Comparison of ENCODE assay signal across 8 cellular contexts in genomic region chr4:174423257-174423944, GRCh38.
A peak's percentile ranks its signal among the peaks of the same experiment; 100 is the strongest.
DNase-seq lines count a peak whose midpoint lies in the region; ATAC-seq and TF ChIP-seq lines count a peak whose summit lies in the region.

No MANE protein-coding gene starts in this region.

- BruUV-seq in IMR-90 (replicated peaks; lab: Mats Ljungman, UMichigan), result no TSS peak

- H2BK120ac ChIP-seq in IMR-90 (ENCODE audit: low read depth, low read length), result no peak overlapping the region
- no peak overlapping the region for H2BK120ac ChIP-seq in neuronal stem cell (ENCODE audit: low read depth, low read length)

- H3K4me1 Mint-ChIP-seq in activated naive CD8-positive, alpha-beta T cell treated with anti-CD3 and anti-CD28 coated beads, Interleukin-2, amount 10 ng/mL, durations not matched to agents 7 days and 5 days, result peaks cover 23% of the 10 kb centered on the region

- no peak overlapping the region for H3K27ac ChIP-seq in IMR-90 (ENCODE audit: insufficient read depth, low read length)
- H3K27ac ChIP-seq in lower lobe of right lung, result no peak overlapping the region
- no peak overlapping the region for H3K27ac ChIP-seq in neuronal stem cell (replicated peaks; ENCODE audit: low read length)

- H3K27ac Mint-ChIP-seq in activated naive CD8-positive, alpha-beta T cell treated with anti-CD3 and anti-CD28 coated beads, Interleukin-2, amount 10 ng/mL, durations not matched to agents 7 days and 5 days, result no peak overlapping the region

- no peak overlapping the region for H4K91ac ChIP-seq in IMR-90 (ENCODE audit: insufficient read depth, low read depth, low read length)
- no peak overlapping the region for H4K91ac ChIP-seq in neuronal stem cell (ENCODE audit: low read depth, low read length, poor library complexity)

- H3K4me2 ChIP-seq in IMR-90 (ENCODE audit: low read depth, low read length) (no peak overlapping the region), neuronal stem cell (ENCODE audit: insufficient read depth, low read length, poor library complexity, severe bottlenecking) (no peak overlapping the region)

- H3K4ac ChIP-seq in IMR-90 (ENCODE audit: low read depth, low read length), result no peak overlapping the region
- no peak overlapping the region for H3K4ac ChIP-seq in neuronal stem cell (ENCODE audit: low read length)

- DNase-seq in CD1c-positive myeloid dendritic cell (ENCODE audit: extremely low spot score), result peak; percentile 79
- peak; percentile 5 for DNase-seq in IMR-90
- no peak for DNase-seq in activated naive CD8-positive, alpha-beta T cell treated with anti-CD3 and anti-CD28 coated beads, Interleukin-2, amount 10 ng/mL, durations not matched to agents 7 days and 5 days
- no peak for DNase-seq in lower lobe of right lung
- DNase-seq in sciatic nerve (ENCODE audit: low spot score), result no peak
- no peak for DNase-seq in GOT3 (lab: John Stamatoyannopoulos, UW)
- DNase-seq in neuronal stem cell (ENCODE audit: low spot score), result no peak

- H2AK9ac ChIP-seq in IMR-90 (replicated peaks; ENCODE audit: low read depth, low read length, poor library complexity), result no peak overlapping the region

- no peak overlapping the region for H3K9ac ChIP-seq in IMR-90 (ENCODE audit: low read depth, low read length)
- H3K9ac ChIP-seq in neuronal stem cell (ENCODE audit: low read depth, low read length, poor library complexity), result no peak overlapping the region

- no peak overlapping the region for H3K14ac ChIP-seq in IMR-90 (replicated peaks; ENCODE audit: low read depth, low read length)
- H3K14ac ChIP-seq in neuronal stem cell (ENCODE audit: low read length), result no peak overlapping the region

- H3K4me1 ChIP-seq in IMR-90 (ENCODE audit: control insufficient read depth, insufficient read depth, low read length), result no peaks in the 10 kb centered on the region
- H3K4me1 ChIP-seq in lower lobe of right lung, result peaks cover 15% of the 10 kb centered on the region
- no peaks in the 10 kb centered on the region for H3K4me1 ChIP-seq in neuronal stem cell (ENCODE audit: control insufficient read depth in 2 of 2, insufficient read depth in 1 of 2, low read depth in 1 of 2, low read length in 2 of 2)

- H3K27me3 ChIP-seq in IMR-90 (ENCODE audit: control insufficient read depth, insufficient read depth, low read length) (no peaks in the 10 kb centered on the region), lower lobe of right lung (ENCODE audit: low read depth) (no peaks in the 10 kb centered on the region), neuronal stem cell (ENCODE audit: control insufficient read depth in 3 of 3, insufficient read depth in 3 of 3, low read depth in 1 of 3, low read length in 3 of 3) (no peaks in the 10 kb centered on the region)

- H2BK15ac ChIP-seq in IMR-90 (ENCODE audit: low read depth, low read length), result no peak overlapping the region
- no peak overlapping the region for H2BK15ac ChIP-seq in neuronal stem cell (ENCODE audit: low read length)

- H4K8ac ChIP-seq in IMR-90 (ENCODE audit: low read depth in 2 of 2, low read length in 2 of 2), result no peak overlapping the region
- H4K8ac ChIP-seq in neuronal stem cell (ENCODE audit: low read depth, low read length), result no peak overlapping the region

- H3K18ac ChIP-seq in IMR-90 (ENCODE audit: low read depth, low read length), result no peak overlapping the region
- H3K18ac ChIP-seq in neuronal stem cell (ENCODE audit: low read length), result no peak overlapping the region

- peak; percentile 82 for ATAC-seq in GM21360 (IDR thresholded peaks at IDR 0.05; ENCODE audit: unreplicated experiment)
- no peak for ATAC-seq in IMR-90 (ENCODE audit: low read depth)
- ATAC-seq in activated naive CD8-positive, alpha-beta T cell treated with anti-CD3 and anti-CD28 coated beads, Interleukin-2, amount 10 ng/mL, durations not matched to agents 7 days and 5 days (ENCODE audit: low read depth), result no peak
- peak; percentile 48 to 50 for ATAC-seq in lower lobe of right lung
- ATAC-seq in sciatic nerve, result no peak

- TF ChIP-seq CTCF in IMR-90 (conservative IDR thresholded peaks at IDR 0.05; ENCODE audit: low read depth, low read length), result no peak
- TF ChIP-seq CTCF in lower lobe of right lung (IDR thresholded peaks at IDR 0.05), result no peak

- H3K36me3 ChIP-seq in IMR-90 (ENCODE audit: control insufficient read depth, insufficient read depth, low read length) (no peaks in the 10 kb centered on the region), lower lobe of right lung (no peaks in the 10 kb centered on the region), neuronal stem cell (replicated peaks in 1 of 2; ENCODE audit: control insufficient read depth in 2 of 2, insufficient read depth in 2 of 2, low read length in 2 of 2) (no peaks in the 10 kb centered on the region)

- H3K23ac ChIP-seq in IMR-90 (ENCODE audit: low read depth, low read length) (no peak overlapping the region), neuronal stem cell (ENCODE audit: low read depth, low read length, poor library complexity) (no peak overlapping the region)

- no peaks in the 10 kb centered on the region for H3K9me3 Mint-ChIP-seq in activated naive CD8-positive, alpha-beta T cell treated with anti-CD3 and anti-CD28 coated beads, Interleukin-2, amount 10 ng/mL, durations not matched to agents 7 days and 5 days

- no peak overlapping the region for H3K4me3 ChIP-seq in IMR-90 (ENCODE audit: insufficient read depth, low read depth, low read length)
- no peak overlapping the region for H3K4me3 ChIP-seq in lower lobe of right lung
- no peak overlapping the region for H3K4me3 ChIP-seq in neuronal stem cell (ENCODE audit: low read length in 2 of 2)

- intact Hi-C loops in IMR-90 (cut with micrococcal nuclease), result no loop called here
- intact Hi-C loops in lower lobe of right lung (cut with DNase I), result no loop called here
- intact Hi-C loops in sciatic nerve (cut with DNase I), result no loop called here

- H2BK12ac ChIP-seq in neuronal stem cell (ENCODE audit: low read length), result no peak overlapping the region

- no peak overlapping the region for H2AFZ ChIP-seq in IMR-90 (replicated peaks; ENCODE audit: low read length, poor library complexity)
- no peak overlapping the region for H2AFZ ChIP-seq in neuronal stem cell (ENCODE audit: low read length)

- no peak for TF ChIP-seq RAD21 in IMR-90 (IDR thresholded peaks at IDR 0.05; ENCODE audit: low read length)

- no peaks in the 10 kb centered on the region for H3K79me1 ChIP-seq in IMR-90 (ENCODE audit: low read depth in 1 of 2, low read length in 2 of 2)
- no peaks in the 10 kb centered on the region for H3K79me1 ChIP-seq in neuronal stem cell (ENCODE audit: low read depth, low read length)

- H3K4me3 Mint-ChIP-seq in activated naive CD8-positive, alpha-beta T cell treated with anti-CD3 and anti-CD28 coated beads, Interleukin-2, amount 10 ng/mL, durations not matched to agents 7 days and 5 days, result peak overlapping the region; percentile 1

- WGBS in IMR-90 (ENCODE audit: extremely low coverage in 2 of 2, insufficient read length in 1 of 2), 2 experiments, result 0% methylated on average over 1 of the region's 6 CpGs; no CpG with 5 or more reads in 1 of the 2 experiments
- WGBS in neuronal stem cell (ENCODE audit: extremely low coverage in 2 of 2, insufficient read length in 2 of 2, insufficient replicate concordance in 1 of 2), 2 donors, result no CpG with 5 or more reads among the region's 6 CpGs

- H3K9me3 ChIP-seq in IMR-90 (ENCODE audit: control insufficient read depth, insufficient read depth, low read length), result no peaks in the 10 kb centered on the region
- no peaks in the 10 kb centered on the region for H3K9me3 ChIP-seq in lower lobe of right lung
- no peaks in the 10 kb centered on the region for H3K9me3 ChIP-seq in neuronal stem cell (replicated peaks in 1 of 2; ENCODE audit: control insufficient read depth in 2 of 2, insufficient read depth in 1 of 2, low read depth in 1 of 2, low read length in 2 of 2)

- POLR2A ChIA-PET in IMR-90 (lab: Charles Lee; ENCODE audit: unreplicated experiment), result no interaction called here
- POLR2A ChIA-PET in activated naive CD8-positive, alpha-beta T cell treated with anti-CD3 and anti-CD28 coated beads, Interleukin-2, amount 10 ng/mL, durations not matched to agents 7 days and 5 days (lab: Charles Lee), result interaction anchor here (0.7 kb wide), 1 partner anchor 109 kb away, joined by 3 read pairs; no protein-coding TSS in a partner anchor

- H2BK20ac ChIP-seq in IMR-90 (ENCODE audit: low read depth, low read length), result no peak overlapping the region

- CTCF ChIA-PET in IMR-90 (lab: Yijun Ruan, JAX), result no interaction called here

- no peak overlapping the region for H3K56ac ChIP-seq in IMR-90 (ENCODE audit: extremely low read depth, insufficient read depth, low read length)

- no peak overlapping the region for H4K5ac ChIP-seq in IMR-90 (ENCODE audit: low read depth, low read length)

- in situ Hi-C loops in IMR-90 (cut with MboI; ENCODE audit: low sequenced_read_pairs), result no loop called here

- H2BK5ac ChIP-seq in IMR-90 (ENCODE audit: low read depth, low read length, poor library complexity, severe bottlenecking), result no peak overlapping the region
- H2BK5ac ChIP-seq in neuronal stem cell (ENCODE audit: low read length), result no peak overlapping the region

- no peaks in the 10 kb centered on the region for H3K9me1 ChIP-seq in IMR-90 (ENCODE audit: insufficient read depth, low read length)

- TF ChIP-seq POLR2A in IMR-90 (IDR thresholded peaks at IDR 0.05; ENCODE audit: low read depth, low read length), result no peak

- no peaks in the 10 kb centered on the region for H3K27me3 Mint-ChIP-seq in activated naive CD8-positive, alpha-beta T cell treated with anti-CD3 and anti-CD28 coated beads, Interleukin-2, amount 10 ng/mL, durations not matched to agents 7 days and 5 days

- dilution Hi-C loops in IMR-90 (cut with HindIII; ENCODE audit: low sequenced_read_pairs, unreplicated experiment), result no loop called here

- H2AK5ac ChIP-seq in IMR-90 (ENCODE audit: low read depth, low read length) (no peak overlapping the region), neuronal stem cell (ENCODE audit: low read depth, low read length) (no peak overlapping the region)

- H3K36me3 Mint-ChIP-seq in activated naive CD8-positive, alpha-beta T cell treated with anti-CD3 and anti-CD28 coated beads, Interleukin-2, amount 10 ng/mL, durations not matched to agents 7 days and 5 days, result no peaks in the 10 kb centered on the region

- no peaks in the 10 kb centered on the region for H4K20me1 ChIP-seq in IMR-90 (ENCODE audit: insufficient read depth, low read length)

TF ChIP-seq in IMR-90, 13 proteins besides CTCF, POLR2A, EP300 and RAD21 (continues in another document):
- TF ChIP-seq MAFK (IDR thresholded peaks at IDR 0.05; ENCODE audit: low read depth, low read length) (no peak), BHLHE40 (IDR thresholded peaks at IDR 0.05; ENCODE audit: low read depth, low read length) (no peak), RCOR1 (IDR thresholded peaks at IDR 0.05; ENCODE audit: insufficient replicate concordance, low read length) (no peak), SMC3 (IDR thresholded peaks at IDR 0.05; ENCODE audit: low read depth, low read length) (no peak), MAZ (IDR thresholded peaks at IDR 0.05; ENCODE audit: borderline replicate concordance, low read depth, low read length) (no peak), FOS (IDR thresholded peaks at IDR 0.05; ENCODE audit: low read depth, low read length) (no peak), RFX5 (IDR thresholded peaks at IDR 0.05; ENCODE audit: low read depth, low read length) (no peak)

Comparison
In these comparisons a context has a peak if more than half of its experiments do, and no peak if none do; other contexts are left out.
1. DNase-seq: peak in CD1c-positive myeloid dendritic cell (single experiment) and IMR-90 (single experiment); none in activated naive CD8-positive, alpha-beta T cell treated with anti-CD3 and anti-CD28 coated beads, Interleukin-2, amount 10 ng/mL, durations not matched to agents 7 days and 5 days (single experiment), lower lobe of right lung (single experiment), sciatic nerve (single experiment), GOT3 (single experiment) and neuronal stem cell (single experiment).
2. ATAC-seq: peak in GM21360 (single experiment) and lower lobe of right lung (2 of 2); none in IMR-90 (single experiment), activated naive CD8-positive, alpha-beta T cell treated with anti-CD3 and anti-CD28 coated beads, Interleukin-2, amount 10 ng/mL, durations not matched to agents 7 days and 5 days (single experiment) and sciatic nerve (single experiment).